Comparison of ENCODE assay signal across 14 cellular contexts in the genomic region with DNA sequence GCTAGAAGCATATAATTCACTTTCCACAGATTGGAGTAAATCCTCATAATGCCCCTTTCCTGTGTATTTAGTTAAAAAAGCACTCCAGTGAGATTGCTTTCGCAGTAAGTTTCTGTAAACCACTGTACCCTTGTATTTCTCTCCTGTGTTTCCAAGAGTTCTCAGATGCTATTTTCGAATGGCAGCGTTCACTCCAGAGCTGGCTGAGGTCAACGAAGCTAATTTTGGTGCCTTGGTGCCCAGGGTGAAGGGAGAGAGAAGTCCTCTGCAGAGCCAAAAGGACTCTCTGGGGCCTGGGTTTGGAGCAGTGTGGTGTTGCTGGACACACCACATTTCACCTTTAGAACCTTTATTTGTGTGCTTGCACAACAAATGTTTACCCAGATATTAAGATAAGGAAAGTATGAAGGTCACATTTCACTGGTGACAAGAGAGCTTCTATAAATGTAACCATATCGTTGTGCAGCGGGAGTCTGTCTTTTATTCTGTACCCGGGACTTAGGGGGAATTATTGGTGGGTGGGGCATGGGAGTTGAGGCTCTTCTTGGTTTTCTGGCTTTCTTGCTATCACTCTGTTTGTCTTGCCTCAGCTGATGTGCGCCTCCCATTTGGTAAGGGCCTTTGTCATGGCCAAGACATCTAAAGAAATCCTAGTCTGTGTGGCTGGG. TPM values are rescaled to one million over a fixed set of nuclear protein-coding genes. Genes with fewer than 3 reads are reported as not detected.
DNase-seq lines count a peak whose midpoint lies in the region; ATAC-seq, FAIRE-seq and TF ChIP-seq lines count a peak whose summit lies in the region.
"Had no signal": no experiment of that assay in that cellular context is flagged by ENCODE, and none has a peak within 500 bp of the region (broad histone marks: within the 10 kb centered on the region; RNA-seq: fewer than 3 reads in every experiment).

No MANE protein-coding gene starts in this region.

- peak overlapping the region; percentile 44 to 54 (median 54) for H3K4me3 ChIP-seq in HepG2 (replicated peaks in 1 of 3; ENCODE audit: insufficient read depth in 1 of 3, low read depth in 2 of 3, low read length in 3 of 3)
- H3K4me3 ChIP-seq in thyroid gland (replicated peaks in 1 of 3) = no peak overlapping the region

- in situ Hi-C loops in HepG2 (cut with HindIII; ENCODE audit: extremely low pct_ligation_motif_present, low pct_unique_long_range_greater_than_20kb) = no loop called here

- peak overlapping the region; percentile 97 for H3K27ac ChIP-seq in HepG2 (ENCODE audit: extremely low read length, insufficient read depth, low read length)
- peak overlapping the region; percentile 57 to 88 (median 77) for H3K27ac ChIP-seq in thyroid gland

- ATAC-seq in HepG2 = peak; percentile 85
- no peak for ATAC-seq in HG02870 (IDR thresholded peaks at IDR 0.05; ENCODE audit: unreplicated experiment)

- 2% methylated on average over 8 of the region's 8 CpGs for WGBS in HepG2 (ENCODE audit: low lambda C conversion rate)
- WGBS in thyroid gland, 2 donors = 33 to 51% methylated on average over 8 of the region's 8 CpGs

- H3K4me1 ChIP-seq in HepG2 (ENCODE audit: insufficient read depth, low read length) = peaks cover 100% of the 10 kb centered on the region
- peaks cover 43 to 72% of the 10 kb centered on the region in 2 donors for H3K4me1 ChIP-seq in thyroid gland

- no peak overlapping the region for H3K4me3 Mint-ChIP-seq in MCF 10A (ENCODE audit: unreplicated experiment)
- H3K4me3 Mint-ChIP-seq: activated CD4-positive, alpha-beta T cell treated with anti-CD3 and anti-CD28 coated beads, Interleukin-2, amount 10 ng/mL, durations not matched to agents 7 days and 5 days; T-helper 1 cell treated with Interleukin-12 subunit alpha and Interleukin-12 subunit beta and Interleukin-4 antibody, amounts not matched to agents 30 μg/mL and 1 μg/mL, for 36 hours had no signal

- POLR2A ChIA-PET in MCF 10A (lab: Yijun Ruan, JAX) = interaction anchor here (0.6 to 24.9 kb wide), 6 partner anchors 7 to 60 kb away, joined by 3 to 553 read pairs (median 5); a partner anchor contains a TSS
- POLR2A ChIA-PET in HepG2 (lab: Yijun Ruan, JAX) = interaction anchor here (1.1 to 3.5 kb wide), 13 partner anchors 8 to 314 kb away, joined by 3 to 28 read pairs (median 8); a partner anchor contains a TSS

- peaks cover 66% of the 10 kb centered on the region for H3K4me1 Mint-ChIP-seq in MCF 10A (ENCODE audit: insufficient read depth, unreplicated experiment)

- H3K36me3 ChIP-seq in HepG2 (replicated peaks in 1 of 2; ENCODE audit: control insufficient read depth in 1 of 2, insufficient read depth in 2 of 2, low read length in 2 of 2) = peaks cover 3 to 13% of the 10 kb centered on the region in 2 experiments; a peak in 4 of 5 replicates
- no peaks in the 10 kb centered on the region for H3K36me3 ChIP-seq in thyroid gland

- no peaks in the 10 kb centered on the region for H3K9me3 Mint-ChIP-seq in MCF 10A (ENCODE audit: unreplicated experiment)

- DNase-seq in LoVo (ENCODE audit: low spot score) (peak; percentile 49), MCF 10A (ENCODE audit: unreplicated experiment) (no peak), HepG2 (ENCODE audit: low spot score) (peak; percentile 97), thyroid gland (peak in 1 of 2 donors; percentile 27), GM19240 (ENCODE audit: insufficient read length, low spot score) (no peak), dedifferentiated amniotic fluid mesenchymal stem cell (ENCODE audit: extremely low spot score) (no peak), hippocampal formation (lab: John Stamatoyannopoulos, UW) (no peak)
- DNase-seq: activated CD4-positive, alpha-beta T cell treated with anti-CD3 and anti-CD28 coated beads, Interleukin-2, amount 10 ng/mL, durations not matched to agents 7 days and 5 days; midbrain had no signal

- TF ChIP-seq CTCF in MCF 10A (IDR thresholded peaks at IDR 0.05; ENCODE audit: unreplicated experiment) (no peak), HepG2 (CRISPR knock-in tag; IDR thresholded peaks at IDR 0.05) (no peak), thyroid gland (IDR thresholded peaks at IDR 0.05) (no peak)

- intact Hi-C loops in MCF 10A (cut with micrococcal nuclease) = no loop called here
- intact Hi-C loops in HepG2 (cut with micrococcal nuclease; ENCODE audit: unreplicated experiment) = loop anchor here (1.0 to 5.0 kb wide), 3 partner anchors 8 to 100 kb away; no protein-coding TSS in a partner anchor
- intact Hi-C loops in thyroid gland (cut with DNase I) = no loop called here

- no peak overlapping the region for H2AFZ ChIP-seq in HepG2 (ENCODE audit: low read length)

- H3K9me3 ChIP-seq in HepG2 (ENCODE audit: low read length) (peaks cover 9% of the 10 kb centered on the region; the same call in 1 of the 2 replicates), thyroid gland (no peaks in the 10 kb centered on the region)

- H3K27me3 ChIP-seq in HepG2 (ENCODE audit: control insufficient read depth in 1 of 2, insufficient read depth in 2 of 2, low read length in 2 of 2) (no peaks in the 10 kb centered on the region), thyroid gland (no peaks in the 10 kb centered on the region)

- FAIRE-seq in HepG2 (lab: Jason Lieb, UNC) = peak; percentile 83
- FAIRE-seq: endometrium had no signal

- no peak for TF ChIP-seq RAD21 in HepG2 (CRISPR knock-in tag; IDR thresholded peaks at IDR 0.05)

- TF ChIP-seq EP300 in HepG2 (IDR thresholded peaks at IDR 0.05; ENCODE audit: low read depth in 2 of 2, low read length in 2 of 2) = peak; percentile 71 to 98
- peak; percentile 90 for TF ChIP-seq EP300 in HepG2 (CRISPR knock-in tag; IDR thresholded peaks at IDR 0.05; ENCODE audit: borderline replicate concordance)

- TF ChIP-seq POLR2A in HepG2 (IDR thresholded peaks at IDR 0.05; ENCODE audit: insufficient read depth in 1 of 2, low read depth in 2 of 2, low read length in 2 of 2) (peak; percentile 66 to 90; a peak in 3 of 4 replicates), thyroid gland (IDR thresholded peaks at IDR 0.05) (no peak)

- CTCF ChIA-PET in MCF 10A (lab: Yijun Ruan, JAX) (interaction anchor here (0.5 to 1.5 kb wide), 5 partner anchors 9 to 268 kb away, joined by 3 to 10 read pairs (median 3); no protein-coding TSS in a partner anchor), HepG2 (lab: Yijun Ruan, JAX; ENCODE audit: low intra/inter-chr PET ratio, low total read pairs) (interaction anchor here (0.8 kb wide), 1 partner anchor 10 kb away, joined by 3 read pairs; a partner anchor contains a TSS)

- H3K4me2 ChIP-seq in HepG2 (ENCODE audit: low read depth, low read length) = peak overlapping the region; percentile 89

- BruUV-seq in MCF 10A (replicated peaks; lab: Mats Ljungman, UMichigan) (TSS peak; percentile 24), HepG2 (replicated peaks; lab: Mats Ljungman, UMichigan) (no TSS peak)

- peaks cover 16% of the 10 kb centered on the region for H3K36me3 Mint-ChIP-seq in MCF 10A (ENCODE audit: insufficient read depth, unreplicated experiment)
- H3K36me3 Mint-ChIP-seq: brain had no signal

- H3K27me3 Mint-ChIP-seq in MCF 10A (ENCODE audit: insufficient read depth, unreplicated experiment) = no peaks in the 10 kb centered on the region

- H4K20me1 ChIP-seq in HepG2 (ENCODE audit: insufficient read depth, low read length) = 0 out of 2 replicates have a peak, but pooled peaks cover 5% of the 10 kb centered on the region

- H3K27ac Mint-ChIP-seq in MCF 10A (ENCODE audit: low read depth, unreplicated experiment) = peak overlapping the region; percentile 82
- H3K27ac Mint-ChIP-seq: activated CD4-positive, alpha-beta T cell treated with anti-CD3 and anti-CD28 coated beads, Interleukin-2, amount 10 ng/mL, durations not matched to agents 7 days and 5 days; activated T-helper 2 cell treated with anti-CD3 and anti-CD28 coated beads, Interferon-gamma antibody, Interleukin-2, Interleukin-4, amounts not matched to agents 10 μg/mL and 5 μg/mL and 100 μg/mL, durations not matched to agents 14 hours and 24 hours and 36 hours; T-helper 1 cell treated with Interleukin-12 subunit alpha and Interleukin-12 subunit beta and Interleukin-4 antibody, amounts not matched to agents 30 μg/mL and 1 μg/mL, for 36 hours had no signal

- H3K9ac ChIP-seq in HepG2 (ENCODE audit: insufficient read depth, low read depth, low read length) = peak overlapping the region; percentile 81

- H3K79me2 ChIP-seq in HepG2 (ENCODE audit: insufficient read depth, low read length) = peaks cover 94% of the 10 kb centered on the region

TF ChIP-seq in HepG2, 621 proteins besides CTCF, POLR2A, EP300 and RAD21 (continues in another document):
- TF ChIP-seq ZNF20 (CRISPR knock-in tag; IDR thresholded peaks at IDR 0.05) (no peak), HMG20A (CRISPR knock-in tag; IDR thresholded peaks at IDR 0.05; ENCODE audit: borderline replicate concordance) (peak; percentile 97)

RNA-seq across cellular contexts. Expression of a gene that starts 9.9 kb away (rescaled TPM):
- 146 and 200 TPM in 2 replicates for total RNA-seq in MCF 10A (2022)
- total RNA-seq in HepG2 (2016; rRNA removed; fragmentation: Illumina TruSeq; extraction: Trizol) = 47.1 and 64.9 TPM in 2 replicates
- 15.6 and 21.2 TPM in 2 replicates for total RNA-seq in HepG2 (2016; cell fraction: cytosol; rRNA removed; fragmentation: Illumina TruSeq; extraction: Trizol; ENCODE audit: low read depth)
- 45.9 and 54.8 TPM in 2 replicates for total RNA-seq in HepG2 (2016; cell fraction: insoluble cytoplasmic fraction; rRNA removed; fragmentation: Illumina TruSeq; extraction: Trizol)
- total RNA-seq in HepG2 (2016; cell fraction: membrane; rRNA removed; fragmentation: Illumina TruSeq; extraction: Trizol) = 54.5 and 63.7 TPM in 2 replicates
- 54.3 and 61.3 TPM in 2 replicates for total RNA-seq in HepG2 (2016; cell fraction: nucleus; rRNA removed; fragmentation: Illumina TruSeq; extraction: Trizol)
- polyA plus RNA-seq in HepG2 (2011; rRNA removed) = 182 and 202 TPM in 2 replicates
- 62.2 and 87.1 TPM in 2 replicates for polyA plus RNA-seq in HepG2 (2011; cell fraction: cytosol; rRNA removed)
- 133 and 141 TPM in 2 replicates for polyA plus RNA-seq in HepG2 (2011; cell fraction: nucleus; rRNA removed)
- polyA plus RNA-seq in HepG2 (2012) = 97.8 and 103 TPM in 2 replicates
- 15.2 and 19.3 TPM in 2 replicates for polyA plus RNA-seq in HepG2 (2016; cell fraction: cytosol; fragmentation: Illumina TruSeq; extraction: Trizol; ENCODE audit: low read depth)
- 72.5 and 91.0 TPM in 2 replicates for polyA plus RNA-seq in HepG2 (2016; cell fraction: insoluble cytoplasmic fraction; fragmentation: Illumina TruSeq; extraction: Trizol; ENCODE audit: low read depth)
- polyA plus RNA-seq in HepG2 (2016; cell fraction: membrane; fragmentation: Illumina TruSeq; extraction: Trizol; ENCODE audit: low read depth) = 64.7 and 77.7 TPM in 2 replicates
- polyA plus RNA-seq in HepG2 (2016; cell fraction: nucleus; fragmentation: Illumina TruSeq; extraction: Trizol; ENCODE audit: insufficient read depth, low read depth) = 74.5 and 82.8 TPM in 2 replicates
- polyA minus RNA-seq in HepG2 (2011; rRNA and poly(A)+ RNA removed; ENCODE audit: low replicate concordance) = 156 and 217 TPM in 2 replicates
- polyA minus RNA-seq in HepG2 (2011; cell fraction: cytosol; rRNA and poly(A)+ RNA removed) = 122 and 129 TPM in 2 replicates
- polyA minus RNA-seq in HepG2 (2011; cell fraction: nucleus; rRNA and poly(A)+ RNA removed) = 185 and 262 TPM in 2 replicates
- 100 to 1,000 TPM; 124 to 563 (median 182) TPM for total RNA-seq in thyroid gland

Comparison
In these comparisons a context has a peak if more than half of its experiments do, and no peak if none do; other contexts are left out.
1. DNase-seq: peak in LoVo (single experiment) and HepG2 (single experiment); none in MCF 10A (single experiment), GM19240 (single experiment), dedifferentiated amniotic fluid mesenchymal stem cell (single experiment) and hippocampal formation (0 of 2).
2. H3K4me3 ChIP-seq: peak in HepG2 (3 of 3); none in thyroid gland (0 of 3).
3. POLR2A ChIP-seq: peak in HepG2 (2 of 2); none in thyroid gland (0 of 2).